In genomic region chr5:52799358-52799982, GRCh38 we compare ENCODE assay signal across 8 cellular contexts. TPM values are rescaled to one million over a fixed set of nuclear protein-coding genes. Genes with fewer than 3 reads are reported as not detected.
DNase-seq lines count a peak whose midpoint lies in the region; ATAC-seq lines count a peak whose summit lies in the region.

No MANE protein-coding gene starts in this region.

- peak; percentile 41 for DNase-seq in Ammon's horn (ENCODE audit: low spot score)
- DNase-seq in SJSA1 (ENCODE audit: low read depth in 1 of 2, low spot score in 2 of 2), result peak; percentile 82 to 83
- DNase-seq in aorta, result peak; percentile 77 to 81
- DNase-seq in NOMO-1 (lab: John Stamatoyannopoulos, UW; ENCODE audit: unreplicated experiment in 2 of 2), result no peak

- H3K4me3 ChIP-seq in SJSA1 (peak overlapping the region; percentile 47), endocrine pancreas (ENCODE audit: control insufficient read depth, insufficient read depth, low read length) (peak overlapping the region; percentile 84), mononuclear cell (ENCODE audit: low read length) (peak overlapping the region; percentile 58), aorta (ENCODE audit: low read length in 2 of 2) (peak overlapping the region; percentile 46 to 90)

- H3K9me3 ChIP-seq in SJSA1 (replicated peaks), result no peaks in the 10 kb centered on the region
- H3K9me3 ChIP-seq in endocrine pancreas (ENCODE audit: control insufficient read depth, low read length), result no peaks in the 10 kb centered on the region
- H3K9me3 ChIP-seq in mononuclear cell (ENCODE audit: low read depth, low read length), result no peaks in the 10 kb centered on the region
- H3K9me3 ChIP-seq in aorta (ENCODE audit: control insufficient read depth, low read length), result no peaks in the 10 kb centered on the region

- ATAC-seq in GM18861 (IDR thresholded peaks at IDR 0.05; ENCODE audit: unreplicated experiment) (peak; percentile 13), HG03060 (IDR thresholded peaks at IDR 0.05; ENCODE audit: low read depth, unreplicated experiment) (peak; percentile 11), aorta (ENCODE audit: low FRiP score) (peak; percentile 76)

- peaks cover 34% of the 10 kb centered on the region for H3K36me3 ChIP-seq in SJSA1
- H3K36me3 ChIP-seq in endocrine pancreas (ENCODE audit: control insufficient read depth, insufficient read depth, low read length), result no peaks in the 10 kb centered on the region
- H3K36me3 ChIP-seq in aorta (ENCODE audit: control insufficient read depth in 1 of 2, insufficient read depth in 2 of 2, low read length in 1 of 2), result peaks cover 0 to 2% of the 10 kb centered on the region in 2 donors

- 0 to 1% methylated on average over 19 of the region's 19 CpGs for WGBS in aorta, 2 donors

- intact Hi-C loops in aorta (cut with DNase I), result no loop called here

- H3K9ac ChIP-seq in endocrine pancreas (ENCODE audit: control insufficient read depth, insufficient read depth, low read length), result peak overlapping the region; percentile 56

- H3K27me3 ChIP-seq in SJSA1 (replicated peaks) (no peaks in the 10 kb centered on the region), endocrine pancreas (ENCODE audit: control insufficient read depth, insufficient read depth, low read length) (no peaks in the 10 kb centered on the region), mononuclear cell (ENCODE audit: insufficient read depth, low read length) (no peaks in the 10 kb centered on the region), aorta (ENCODE audit: control insufficient read depth in 1 of 2, insufficient read depth in 2 of 2, low read length in 1 of 2) (no peaks in the 10 kb centered on the region)

- peaks cover 46% of the 10 kb centered on the region for H3K4me1 ChIP-seq in SJSA1 (replicated peaks)
- peaks cover 13% of the 10 kb centered on the region for H3K4me1 ChIP-seq in endocrine pancreas (ENCODE audit: control insufficient read depth, insufficient read depth, low read length)
- peaks cover 38% of the 10 kb centered on the region for H3K4me1 ChIP-seq in mononuclear cell (ENCODE audit: insufficient read depth, low read length)
- H3K4me1 ChIP-seq in aorta (ENCODE audit: control insufficient read depth in 1 of 2, insufficient read depth in 2 of 2, low read length in 2 of 2), result peaks cover 4 to 6% of the 10 kb centered on the region in 2 donors

- H3K27ac ChIP-seq in SJSA1 (peak overlapping the region; percentile 90), aorta (ENCODE audit: low read depth in 1 of 2, low read length in 2 of 2) (peak overlapping the region; percentile 44 to 81)

RNA-seq across cellular contexts. Expression of gene ITGA1, which starts 11.8 kb away (rescaled TPM):
- 27.4 and 27.5 TPM in 2 replicates for total RNA-seq in SJSA1 (2014; rRNA removed; shearing (Covaris generic))
- total RNA-seq in mononuclear cell (0.84 TPM), aorta (100 to 1,000 TPM; 132 to 152 TPM)
- 10 to 100 TPM; 17.8 to 65.0 TPM for polyA plus RNA-seq in aorta

RNA-seq across cellular contexts. Expression of gene PELO, which starts 11.8 kb away (rescaled TPM):
- 12.8 and 20.9 TPM in 2 replicates for total RNA-seq in SJSA1 (2014; rRNA removed; shearing (Covaris generic))
- 4.2 TPM for total RNA-seq in mononuclear cell
- total RNA-seq in aorta, result 10 to 100 TPM; 49.6 to 52.4 TPM
- 10 to 100 TPM; 11.0 to 30.2 TPM for polyA plus RNA-seq in aorta

Comparison
In these comparisons a context has a peak if more than half of its experiments do, and no peak if none do; other contexts are left out.
1. DNase-seq: peak in Ammon's horn (single experiment), SJSA1 (2 of 2) and aorta (2 of 2); none in NOMO-1 (0 of 2).
2. ATAC-seq: peak in every context shown above with its lines; median percentile 76 in aorta; 13 in GM18861; 11 in HG03060.
3. RNA of gene ITGA1, which starts 11.8 kb away (total RNA-seq): 132 to 152 TPM in aorta and 27.4 to 27.5 TPM in SJSA1; 0.84 TPM in mononuclear cell (single experiment); every median in the first group is over 10 times any median in the second.
4. Peak in every context shown above with its lines, with median percentiles within 50 percentile points of each other: H3K4me3 ChIP-seq.